16 cellular contexts compared by ENCODE assay signal in genomic region chr2:90221300-90221651, GRCh38.
DNase-seq lines count a peak whose midpoint lies in the region; ATAC-seq and TF ChIP-seq lines count a peak whose summit lies in the region.
"Had no signal": no experiment of that assay in that cellular context is flagged by ENCODE, and none has a peak within 500 bp of the region (broad histone marks: within the 10 kb centered on the region; RNA-seq: fewer than 3 reads in every experiment).

No MANE protein-coding gene starts in this region.

- H3K9me2 ChIP-seq in DOHH2 (replicated peaks; ENCODE audit: control insufficient read depth, low read length): no peaks in the 10 kb centered on the region
- no peaks in the 10 kb centered on the region for H3K9me2 ChIP-seq in OCI-LY1 (ENCODE audit: low read depth, low read length)

- H3K4me1 Mint-ChIP-seq in activated B cell treated with CpG ODN at 0.5 μM for 24 hours: peaks cover 33% of the 10 kb centered on the region
- peaks cover 12% of the 10 kb centered on the region for H3K4me1 Mint-ChIP-seq in stimulated activated memory B cell treated with anti-CD40 and anti-IgM and Interleukin-4, amounts not matched to agents 10 μg/mL and 1 μg/mL and 100 μg/mL, for 72 hours
- H3K4me1 Mint-ChIP-seq: CD8-positive, alpha-beta memory T cell; GM23338; H9 had no signal

- no peaks in the 10 kb centered on the region for H3K27me3 ChIP-seq in DOHH2 (ENCODE audit: control insufficient read depth, low read length)
- no peaks in the 10 kb centered on the region for H3K27me3 ChIP-seq in OCI-LY1 (ENCODE audit: insufficient read depth, low read length)
- no peaks in the 10 kb centered on the region for H3K27me3 ChIP-seq in smooth muscle cell (ENCODE audit: low read depth)
- H3K27me3 ChIP-seq: BE2C had no signal

- H3K4me2 ChIP-seq in DOHH2 (ENCODE audit: low read length): peak overlapping the region; percentile 94
- peak overlapping the region; percentile 92 for H3K4me2 ChIP-seq in OCI-LY1 (ENCODE audit: low read length)
- H3K4me2 ChIP-seq in smooth muscle cell: no peak overlapping the region
- H3K4me2 ChIP-seq: GM23338 had no signal

- peak overlapping the region; percentile 86 for H3K27ac Mint-ChIP-seq in activated B cell treated with CpG ODN at 0.5 μM for 24 hours
- peak overlapping the region; percentile 60 for H3K27ac Mint-ChIP-seq in stimulated activated memory B cell treated with anti-CD40 and anti-IgM and Interleukin-4, amounts not matched to agents 10 μg/mL and 1 μg/mL and 100 μg/mL, for 72 hours
- H3K27ac Mint-ChIP-seq: CD8-positive, alpha-beta memory T cell; GM23338; H9 had no signal

- H3F3A ChIP-seq in DOHH2 (ENCODE audit: control insufficient read depth, insufficient read depth) (no peaks in the 10 kb centered on the region), OCI-LY1 (ENCODE audit: insufficient read depth, low read length) (no peaks in the 10 kb centered on the region), smooth muscle cell (ENCODE audit: low read depth) (no peaks in the 10 kb centered on the region)

- TF ChIP-seq CTCF in DOHH2 (IDR thresholded peaks at IDR 0.05; ENCODE audit: low read depth, low read length, poor library complexity, severe bottlenecking) (no peak), OCI-LY1 (IDR thresholded peaks at IDR 0.05; ENCODE audit: low read length) (no peak), activated B cell treated with CpG ODN at 0.5 μM for 24 hours (IDR thresholded peaks at IDR 0.05) (no peak), smooth muscle cell (IDR thresholded peaks at IDR 0.05; ENCODE audit: borderline replicate concordance, insufficient read depth, poor library complexity, severe bottlenecking) (no peak)

- peak overlapping the region; percentile 82 for H3K4me3 Mint-ChIP-seq in activated B cell treated with CpG ODN at 0.5 μM for 24 hours
- H3K4me3 Mint-ChIP-seq in stimulated activated memory B cell treated with anti-CD40 and anti-IgM and Interleukin-4, amounts not matched to agents 10 μg/mL and 1 μg/mL and 100 μg/mL, for 72 hours: no peak overlapping the region
- H3K4me3 Mint-ChIP-seq: CD8-positive, alpha-beta memory T cell; GM23338; H9 had no signal

- H3K4me3 ChIP-seq in DOHH2 (ENCODE audit: low read length) (peak overlapping the region; percentile 94), OCI-LY1 (ENCODE audit: low read depth, low read length, poor library complexity, severe bottlenecking) (peak overlapping the region; percentile 71), smooth muscle cell (no peak overlapping the region)
- H3K4me3 ChIP-seq: GM23338 had no signal

- H3K4me1 ChIP-seq in DOHH2 (ENCODE audit: control insufficient read depth, low read length) (peaks cover 62% of the 10 kb centered on the region), OCI-LY1 (ENCODE audit: insufficient read depth, low read length, severe bottlenecking) (peaks cover 59% of the 10 kb centered on the region), smooth muscle cell (ENCODE audit: low read depth) (no peaks in the 10 kb centered on the region)
- H3K4me1 ChIP-seq: BE2C, Caco-2 had no signal

- H2AFZ ChIP-seq in OCI-LY1 (ENCODE audit: low read length): no peak overlapping the region
- no peak overlapping the region for H2AFZ ChIP-seq in smooth muscle cell (ENCODE audit: low read depth)
- H2AFZ ChIP-seq: GM23338 had no signal

- H3K9me3 Mint-ChIP-seq in activated B cell treated with CpG ODN at 0.5 μM for 24 hours: no peaks in the 10 kb centered on the region
- H3K9me3 Mint-ChIP-seq in stimulated activated memory B cell treated with anti-CD40 and anti-IgM and Interleukin-4, amounts not matched to agents 10 μg/mL and 1 μg/mL and 100 μg/mL, for 72 hours: no peaks in the 10 kb centered on the region

- no peaks in the 10 kb centered on the region for H3K36me3 Mint-ChIP-seq in activated B cell treated with CpG ODN at 0.5 μM for 24 hours (ENCODE audit: low read depth)
- H3K36me3 Mint-ChIP-seq in stimulated activated memory B cell treated with anti-CD40 and anti-IgM and Interleukin-4, amounts not matched to agents 10 μg/mL and 1 μg/mL and 100 μg/mL, for 72 hours: no peaks in the 10 kb centered on the region
- H3K36me3 Mint-ChIP-seq: CD8-positive, alpha-beta memory T cell had no signal

- H3K36me3 ChIP-seq in DOHH2 (ENCODE audit: control insufficient read depth, low read length): no peaks in the 10 kb centered on the region
- no peaks in the 10 kb centered on the region; the same call in 1 of the 2 replicates for H3K36me3 ChIP-seq in OCI-LY1 (ENCODE audit: insufficient read depth, low read length)
- H3K36me3 ChIP-seq in smooth muscle cell (ENCODE audit: low read depth): no peaks in the 10 kb centered on the region
- H3K36me3 ChIP-seq: BE2C had no signal

- intact Hi-C loops in activated B cell treated with CpG ODN at 0.5 μM for 24 hours (cut with micrococcal nuclease): no loop called here

- no peaks in the 10 kb centered on the region for H3K9me3 ChIP-seq in DOHH2 (ENCODE audit: control insufficient read depth, insufficient read depth, low read length)
- H3K9me3 ChIP-seq in OCI-LY1 (ENCODE audit: low read length): no peaks in the 10 kb centered on the region
- H3K9me3 ChIP-seq in smooth muscle cell (replicated peaks; ENCODE audit: low read depth): peaks cover 2% of the 10 kb centered on the region
- H3K9me3 ChIP-seq: BE2C, Caco-2 had no signal

- H4K20me1 ChIP-seq in DOHH2 (ENCODE audit: control insufficient read depth, insufficient read depth, low read depth, low read length) (no peaks in the 10 kb centered on the region), OCI-LY1 (ENCODE audit: insufficient read depth, low read length) (no peaks in the 10 kb centered on the region), smooth muscle cell (ENCODE audit: low read depth) (no peaks in the 10 kb centered on the region)

- POLR2A ChIA-PET in activated B cell treated with CpG ODN at 0.5 μM for 24 hours (lab: Charles Lee): no interaction called here

- H3K79me2 ChIP-seq in DOHH2 (ENCODE audit: control insufficient read depth, low read length): peaks cover 5% of the 10 kb centered on the region
- H3K79me2 ChIP-seq in OCI-LY1 (ENCODE audit: insufficient read depth, low read length): no peaks in the 10 kb centered on the region
- no peaks in the 10 kb centered on the region for H3K79me2 ChIP-seq in smooth muscle cell (ENCODE audit: low read depth)

- 36% methylated on average over 1 of the region's 1 CpG for WGBS in smooth muscle cell (ENCODE audit: low lambda C conversion rate)

- ATAC-seq in activated B cell treated with CpG ODN at 0.5 μM for 24 hours (ENCODE audit: low read depth) (peak; percentile 25), GM18907 (IDR thresholded peaks at IDR 0.05; ENCODE audit: unreplicated experiment) (no peak)
- ATAC-seq in stimulated activated memory B cell treated with anti-CD40 and anti-IgM and Interleukin-4, amounts not matched to agents 10 μg/mL and 1 μg/mL and 100 μg/mL, for 72 hours: no peak
- ATAC-seq: GM23338 had no signal

- no peaks in the 10 kb centered on the region for H3K27me3 Mint-ChIP-seq in activated B cell treated with CpG ODN at 0.5 μM for 24 hours
- no peaks in the 10 kb centered on the region for H3K27me3 Mint-ChIP-seq in stimulated activated memory B cell treated with anti-CD40 and anti-IgM and Interleukin-4, amounts not matched to agents 10 μg/mL and 1 μg/mL and 100 μg/mL, for 72 hours
- H3K27me3 Mint-ChIP-seq: CD8-positive, alpha-beta memory T cell had no signal

- H3K27ac ChIP-seq in DOHH2 (ENCODE audit: low read depth, low read length): peak overlapping the region; percentile 91
- H3K27ac ChIP-seq in OCI-LY1 (ENCODE audit: low read depth, low read length, poor library complexity, severe bottlenecking): peak overlapping the region; percentile 90
- no peak overlapping the region for H3K27ac ChIP-seq in smooth muscle cell (ENCODE audit: low read depth)

- CTCF ChIA-PET in activated B cell treated with CpG ODN at 0.5 μM for 24 hours (lab: Charles Lee): interaction anchor here (1.1 kb wide), 1 partner anchor 14 kb away, joined by 3 read pairs; no protein-coding TSS in a partner anchor

- DNase-seq in activated B cell treated with CpG ODN at 0.5 μM for 24 hours (no peak), superior temporal gyrus (ENCODE audit: extremely low spot score) (no peak), smooth muscle cell (lab: John Stamatoyannopoulos, UW; ENCODE audit: unreplicated experiment) (no peak), NCI-H69 (lab: John Stamatoyannopoulos, UW) (no peak)
- DNase-seq: BE2C; Caco-2; CD8-positive, alpha-beta memory T cell; DND-41; GF-D8; H9; IMR-90 had no signal

- H3K9ac ChIP-seq in OCI-LY1 (ENCODE audit: low read length) (peak overlapping the region; percentile 84), smooth muscle cell (ENCODE audit: low read depth) (no peak overlapping the region)
